Comparison of ENCODE assay signal across 16 cellular contexts in genomic region chr7:70355591-70356323, GRCh38.
DNase-seq lines count a peak whose midpoint lies in the region; TF ChIP-seq lines count a peak whose summit lies in the region.
"Had no signal": no experiment of that assay in that cellular context is flagged by ENCODE, and none has a peak within 500 bp of the region (broad histone marks: within the 10 kb centered on the region; RNA-seq: fewer than 3 reads in every experiment).

No MANE protein-coding gene starts in this region.

- H3F3A ChIP-seq in GM23248 (ENCODE audit: insufficient read depth) = no peaks in the 10 kb centered on the region
- no peaks in the 10 kb centered on the region for H3F3A ChIP-seq in PC-9 (ENCODE audit: insufficient read depth, low read depth)

- CTCF ChIA-PET in PC-9 (lab: Charles Lee) = no interaction called here

- H4K20me1 ChIP-seq in GM23248 (ENCODE audit: insufficient read depth) (no peaks in the 10 kb centered on the region), PC-9 (ENCODE audit: insufficient read depth) (no peaks in the 10 kb centered on the region)

- no peak overlapping the region for H3K4me2 ChIP-seq in GM23248 (ENCODE audit: unreplicated experiment)
- no peak overlapping the region for H3K4me2 ChIP-seq in PC-9

- no peaks in the 10 kb centered on the region for H3K27me3 ChIP-seq in GM23248 (replicated peaks; ENCODE audit: insufficient read depth)
- H3K27me3 ChIP-seq in PC-9 (ENCODE audit: insufficient read depth, low read depth) = peaks cover 8% of the 10 kb centered on the region; the same call in 1 of the 2 replicates
- H3K27me3 ChIP-seq: breast epithelium, tibial nerve had no signal

- 83 to 86% methylated on average over 5 of the region's 5 CpGs for WGBS in GM23248 (ENCODE audit: low coverage in 1 of 2, low lambda C conversion rate in 2 of 2, missing lambda C conversion rate in 2 of 2), 2 experiments

- no TSS peak for BruUV-seq in PC-9 (replicated peaks; lab: Mats Ljungman, UMichigan)

- H3K36me3 ChIP-seq in GM23248 (ENCODE audit: low read depth) (no peaks in the 10 kb centered on the region), PC-9 (ENCODE audit: low read depth) (no peaks in the 10 kb centered on the region)
- H3K36me3 ChIP-seq: breast epithelium, prostate gland, tibial nerve had no signal

- H3K9me2 ChIP-seq in GM23248 (ENCODE audit: insufficient read depth) (no peaks in the 10 kb centered on the region), PC-9 (ENCODE audit: insufficient read depth) (no peaks in the 10 kb centered on the region)

- no peaks in the 10 kb centered on the region for H3K79me2 ChIP-seq in GM23248 (ENCODE audit: insufficient read depth)
- H3K79me2 ChIP-seq in PC-9 (ENCODE audit: low read depth) = no peaks in the 10 kb centered on the region

- H3K9ac ChIP-seq in GM23248 = no peak overlapping the region

- DNase-seq in NCI-H2081 (lab: John Stamatoyannopoulos, UW) (peak; percentile 14 to 60), NCI-H2081 treated with DMSO at 0.1 percent for 48 hours (lab: John Stamatoyannopoulos, UW) (no peak), NCI-H2107 treated with DMSO at 0.1 percent for 48 hours (lab: John Stamatoyannopoulos, UW; ENCODE audit: unreplicated experiment) (peak; percentile 97), retina (peak; percentile 41), GM23248 (no peak), PC-9 (no peak)
- no peak for DNase-seq in activated CD4-positive, alpha-beta T cell treated with anti-CD3 and anti-CD28 coated beads, Interleukin-2, amount 50 U/mL, for 4 hours
- DNase-seq: activated CD8-positive, alpha-beta T cell treated with anti-CD3 and anti-CD28 coated beads, Interleukin-2, amount 10 ng/mL, durations not matched to agents 7 days and 5 days; activated naive CD4-positive, alpha-beta T cell; DND-41; effector memory CD4-positive, alpha-beta T cell had no signal

- TF ChIP-seq CTCF in VCaP (conservative IDR thresholded peaks at IDR 0.05) (no peak), PC-9 (conservative IDR thresholded peaks at IDR 0.05) (no peak)

- H3K4me3 ChIP-seq in GM23248 = no peak overlapping the region
- H3K4me3 ChIP-seq in PC-9 = no peak overlapping the region
- H3K4me3 ChIP-seq: breast epithelium, GM12878, prostate gland, tibial nerve had no signal

- in situ Hi-C loops in GM23248 (cut with MboI) = no loop called here

- no peaks in the 10 kb centered on the region for H3K9me3 ChIP-seq in GM23248 (ENCODE audit: low read depth)
- no peaks in the 10 kb centered on the region for H3K9me3 ChIP-seq in PC-9 (ENCODE audit: insufficient read depth, low read depth)
- H3K9me3 ChIP-seq: breast epithelium, prostate gland, tibial nerve had no signal

- POLR2A ChIA-PET in PC-9 (lab: Charles Lee; ENCODE audit: unreplicated experiment) = no interaction called here

- H2AFZ ChIP-seq in GM23248 (no peak overlapping the region), PC-9 (no peak overlapping the region)

- H3K27ac ChIP-seq in VCaP (peak overlapping the region; percentile 73), GM23248 (no peak overlapping the region), PC-9 (no peak overlapping the region)
- H3K27ac ChIP-seq: prostate gland, tibial nerve had no signal

- H3K4me1 ChIP-seq in GM23248 (ENCODE audit: insufficient read depth) (no peaks in the 10 kb centered on the region), PC-9 (replicated peaks; ENCODE audit: insufficient read depth) (no peaks in the 10 kb centered on the region)
- H3K4me1 ChIP-seq: breast epithelium had no signal

- intact Hi-C loops in PC-9 (cut with micrococcal nuclease; ENCODE audit: unreplicated experiment) = no loop called here

Comparison
In these comparisons a context has a peak if more than half of its experiments do, and no peak if none do; other contexts are left out.
1. DNase-seq: peak in NCI-H2081 (2 of 2), NCI-H2107 treated with DMSO at 0.1 percent for 48 hours (single experiment) and retina (single experiment); none in NCI-H2081 treated with DMSO at 0.1 percent for 48 hours (single experiment), activated CD4-positive, alpha-beta T cell treated with anti-CD3 and anti-CD28 coated beads, Interleukin-2, amount 50 U/mL, for 4 hours (0 of 2), GM23248 (single experiment) and PC-9 (0 of 2).